28 cellular contexts compared by ENCODE assay signal in genomic region chr14:90168425-90169105, GRCh38.
DNase-seq lines count a peak whose midpoint lies in the region; FAIRE-seq and TF ChIP-seq lines count a peak whose summit lies in the region.
"Had no signal": no experiment of that assay in that cellular context is flagged by ENCODE, and none has a peak within 500 bp of the region (broad histone marks: within the 10 kb centered on the region; RNA-seq: fewer than 3 reads in every experiment).

No MANE protein-coding gene starts in this region.

- no peaks in the 10 kb centered on the region for H3K27me3 ChIP-seq in adipocyte (replicated peaks; ENCODE audit: control insufficient read depth, insufficient read depth, low read length)
- H3K27me3 ChIP-seq: ascending aorta, Peyer's patch, right lobe of liver, testis had no signal

- H3K9me3 ChIP-seq in adipocyte (ENCODE audit: control insufficient read depth, low read length), result peaks cover 13% of the 10 kb centered on the region
- H3K9me3 ChIP-seq: ascending aorta, gastroesophageal sphincter, Peyer's patch, right lobe of liver, SK-N-SH, testis had no signal

- no peak for TF ChIP-seq CTCF in fibroblast of villous mesenchyme (IDR thresholded peaks at IDR 0.05; ENCODE audit: insufficient read depth, low read depth, low read length)

- H3K4me1 ChIP-seq in adipocyte (ENCODE audit: control insufficient read depth, insufficient read depth, low read length), result no peaks in the 10 kb centered on the region
- H3K4me1 ChIP-seq: ascending aorta, gastroesophageal sphincter, parathyroid adenoma, Peyer's patch, right lobe of liver had no signal

- H3K9ac ChIP-seq in adipocyte (ENCODE audit: low read length), result no peak overlapping the region
- H3K9ac ChIP-seq: parathyroid adenoma, SK-N-SH had no signal

- no peak overlapping the region for H3K4me3 ChIP-seq in adipocyte (ENCODE audit: low read length)
- H3K4me3 ChIP-seq in fibroblast of villous mesenchyme (ENCODE audit: low read depth, low read length), result no peak overlapping the region
- H3K4me3 ChIP-seq: ascending aorta, coronary artery, gastroesophageal sphincter, GM12878, Peyer's patch, right lobe of liver, testis had no signal

- FAIRE-seq in GM19239 (lab: Jason Lieb, UNC), result no peak
- FAIRE-seq: A204.1, endometrium, G401.6, GM12878 had no signal

- DNase-seq in AG08395 (ENCODE audit: low spot score), result peak; percentile 31
- peak; percentile 49 for DNase-seq in HCEC 1CT
- peak; percentile 22 for DNase-seq in adipocyte (ENCODE audit: low read depth)
- DNase-seq in fibroblast of villous mesenchyme (ENCODE audit: low read depth), result peak; percentile 6
- DNase-seq in stimulated activated CD4-positive, alpha-beta T cell treated with anti-CD3 and anti-CD28 coated beads, Interleukin-4, amount 100 ng/mL, for 24 hours, result no peak
- DNase-seq in GM19239 (ENCODE audit: insufficient read length, low spot score), result no peak
- DNase-seq in NCI-H1417 treated with DMSO at 0.1 percent for 48 hours (lab: John Stamatoyannopoulos, UW), result no peak
- no peak for DNase-seq in NCI-H2029 (lab: John Stamatoyannopoulos, UW)
- DNase-seq: activated CD4-positive, CD25-positive, alpha-beta regulatory T cell treated with anti-CD3 and anti-CD28 coated beads, Interleukin-2, amount 50 U/mL, for 72 hours; activated CD8-positive, alpha-beta T cell treated with anti-CD3 and anti-CD28 coated beads, Interleukin-2, amount 10 ng/mL, durations not matched to agents 7 days and 5 days; activated naive CD4-positive, alpha-beta T cell treated with anti-CD3 and anti-CD28 coated beads for 36 hours; activated T-cell treated with anti-CD3 and anti-CD28 coated beads, Interleukin-2, amount 50 U/mL, for 24 hours; natural killer cell; NCI-H2029 treated with DMSO at 0.1 percent for 48 hours; NCI-H446; Peyer's patch; right lobe of liver; SK-N-SH; stimulated activated naive B cell treated with anti-CD40 and anti-IgM and Interleukin-4, amounts not matched to agents 10 μg/mL and 1 μg/mL and 100 μg/mL, for 72 hours; testis had no signal

- H3K36me3 ChIP-seq in adipocyte (ENCODE audit: control insufficient read depth, insufficient read depth, low read length, severe bottlenecking), result no peaks in the 10 kb centered on the region
- H3K36me3 ChIP-seq: ascending aorta, gastroesophageal sphincter, Peyer's patch, right lobe of liver had no signal

Comparison
In these comparisons a context has a peak if more than half of its experiments do, and no peak if none do; other contexts are left out.
1. DNase-seq: peak in AG08395 (single experiment), HCEC 1CT (single experiment), adipocyte (single experiment) and fibroblast of villous mesenchyme (single experiment); none in stimulated activated CD4-positive, alpha-beta T cell treated with anti-CD3 and anti-CD28 coated beads, Interleukin-4, amount 100 ng/mL, for 24 hours (single experiment), GM19239 (single experiment), NCI-H1417 treated with DMSO at 0.1 percent for 48 hours (single experiment) and NCI-H2029 (single experiment).